23 cellular contexts compared by ENCODE assay signal in the genomic region with DNA sequence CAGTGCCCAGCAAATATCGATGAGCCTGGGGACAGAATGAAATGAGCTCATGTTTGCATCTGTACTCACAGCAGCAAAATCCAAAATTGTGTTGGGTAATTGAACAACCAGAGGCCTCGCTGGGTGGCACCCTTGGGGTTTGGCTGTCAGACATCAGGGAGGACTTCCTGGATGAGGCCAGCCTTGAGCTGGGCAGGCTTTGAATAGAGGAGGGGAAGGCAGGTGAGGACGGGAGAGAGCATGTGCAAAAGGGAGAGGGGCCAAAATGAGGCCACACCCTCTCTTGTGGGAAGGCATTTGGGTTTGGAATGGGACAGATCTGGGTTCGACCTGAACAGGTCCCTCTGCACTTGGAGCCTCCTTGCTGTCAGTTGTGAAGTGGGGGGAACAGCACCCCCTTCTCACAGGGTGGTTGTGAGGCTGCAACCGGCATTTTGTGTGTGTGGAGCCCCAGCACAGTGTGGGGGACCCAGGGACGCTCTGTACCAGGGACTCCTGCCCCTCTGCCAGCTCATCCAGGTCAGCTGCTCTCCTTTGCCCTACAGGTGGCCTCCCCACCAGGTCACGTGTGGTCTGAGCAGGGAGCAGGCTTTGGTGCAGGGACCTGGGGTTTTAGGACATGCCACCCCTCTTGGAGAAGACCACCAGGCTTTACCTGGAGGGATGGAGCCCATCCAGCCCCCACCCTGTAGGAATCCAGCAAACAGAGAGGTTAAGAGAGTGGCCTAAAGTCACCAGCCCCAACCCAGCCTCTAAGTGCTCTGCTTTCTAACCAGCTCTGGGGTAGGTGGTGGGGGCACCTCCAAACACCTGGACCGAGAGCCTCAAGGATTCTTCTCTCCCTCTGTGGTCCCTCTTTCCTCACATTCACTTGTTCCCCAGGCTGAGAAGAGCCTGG.
"Had no signal": no experiment of that assay in that cellular context is flagged by ENCODE, and none has a peak within 500 bp of the region (broad histone marks: within the 10 kb centered on the region; RNA-seq: fewer than 3 reads in every experiment).

No MANE protein-coding gene starts in this region.

- H3K27me3 ChIP-seq: transverse colon had no signal

- H3K4me3 ChIP-seq: gastrocnemius medialis, heart left ventricle, skin epidermis, suprapubic skin, transverse colon had no signal

- H3K4me1 ChIP-seq: gastrocnemius medialis, heart left ventricle, suprapubic skin had no signal

- DNase-seq: activated B cell treated with CpG ODN at 0.5 μM for 24 hours; activated CD4-positive, alpha-beta T cell treated with anti-CD3 and anti-CD28 coated beads for 4 hours; activated CD8-positive, alpha-beta memory T cell treated with anti-CD3 and anti-CD28 coated beads, Interleukin-2, amount 50 U/mL, for 4 hours; activated CD8-positive, alpha-beta T cell treated with anti-CD3 and anti-CD28 coated beads for 36 hours; activated effector memory CD4-positive, alpha-beta T cell treated with Interleukin-2 at 50 U/mL for 16 hours; activated naive CD4-positive, alpha-beta T cell treated with anti-CD3 and anti-CD28 coated beads, Interleukin-2, amount 10 ng/mL, durations not matched to agents 7 days and 5 days; activated naive CD8-positive, alpha-beta T cell treated with anti-CD3 and anti-CD28 coated beads, Interleukin-2, amount 50 U/mL, for 24 hours; activated T-cell treated with anti-CD3 and anti-CD28 coated beads, Interleukin-2, amount 50 U/mL, for 48 hours; anterior cingulate cortex; central memory CD4-positive, alpha-beta T cell; cortex of kidney; effector CD4-positive, alpha-beta T cell; gastrocnemius medialis; kidney glomerular epithelial cell; mesenchymal stem cell; nephron progenitor cell; stimulated activated naive CD8-positive, alpha-beta T cell treated with anti-CD3 and anti-CD28 coated beads, Interleukin-15, amount 100 ng/mL, for 72 hours; SW 1271; T-helper 2 cell; transverse colon had no signal

- ATAC-seq: activated CD8-positive, alpha-beta T cell treated with anti-CD3 and anti-CD28 coated beads for 36 hours; activated naive CD8-positive, alpha-beta T cell treated with anti-CD3 and anti-CD28 coated beads, Interleukin-2, amount 50 U/mL, for 24 hours; gastrocnemius medialis; heart left ventricle; stimulated activated naive CD8-positive, alpha-beta T cell treated with anti-CD3 and anti-CD28 coated beads, Interleukin-15, amount 100 ng/mL, for 72 hours had no signal

- H3K9me3 ChIP-seq: gastrocnemius medialis, suprapubic skin, transverse colon had no signal

- H3K36me3 ChIP-seq: gastrocnemius medialis, heart left ventricle, suprapubic skin, transverse colon had no signal

- H3K27ac ChIP-seq: gastrocnemius medialis, heart left ventricle, skin epidermis, suprapubic skin, transverse colon had no signal
